ENCODE assay signal across 33 cellular contexts in the genomic region with DNA sequence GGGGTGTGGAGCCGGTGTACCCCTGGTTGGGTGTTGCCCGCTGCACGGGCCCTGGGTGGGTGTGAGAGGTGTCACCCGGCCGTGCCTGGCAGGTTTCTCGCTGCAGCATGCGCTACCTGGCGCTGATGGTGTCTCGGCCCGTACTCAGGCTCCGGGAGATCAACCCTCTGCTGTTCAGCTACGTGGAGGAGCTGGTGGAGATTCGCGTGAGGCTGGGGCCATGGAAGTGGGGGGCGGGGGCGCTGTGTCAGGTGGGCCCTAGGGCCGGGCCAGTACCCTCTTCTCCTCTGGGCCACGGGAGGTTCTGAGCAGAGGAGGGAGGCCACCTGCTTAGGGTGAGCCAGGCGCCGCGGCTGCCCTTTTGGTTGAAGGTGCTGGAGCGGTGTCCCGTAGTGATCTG. TPM values are rescaled to one million over a fixed set of nuclear protein-coding genes. Genes with fewer than 3 reads are reported as not detected.
"Had no signal": no experiment of that assay in that cellular context is flagged by ENCODE, and none has a peak within 500 bp of the region (broad histone marks: within the 10 kb centered on the region; RNA-seq: fewer than 3 reads in every experiment).

No MANE protein-coding gene starts in this region.

- H3K4me3 Mint-ChIP-seq: activated B cell treated with CpG ODN at 0.5 μM for 24 hours; activated CD4-positive, alpha-beta memory T cell treated with anti-CD3 and anti-CD28 coated beads for 36 hours; activated CD4-positive, alpha-beta T cell treated with anti-CD3 and anti-CD28 coated beads, Interleukin-2, amount 10 ng/mL, durations not matched to agents 24 days and 14 days; activated CD8-positive, alpha-beta memory T cell treated with anti-CD3 and anti-CD28 coated beads, Interleukin-2, amount 10 ng/mL, durations not matched to agents 7 days and 5 days; activated CD8-positive, alpha-beta T cell treated with anti-CD3 and anti-CD28 coated beads for 36 hours; activated naive CD4-positive, alpha-beta T cell treated with anti-CD3 and anti-CD28 coated beads, Interleukin-2, amount 10 ng/mL, durations not matched to agents 7 days and 5 days; activated naive CD4-positive, alpha-beta T cell treated with anti-CD3 and anti-CD28 coated beads, Interleukin-2, amount 50 U/mL, for 24 hours; activated naive CD8-positive, alpha-beta T cell; activated naive CD8-positive, alpha-beta T cell treated with anti-CD3 and anti-CD28 coated beads, Interleukin-2, amount 10 ng/mL, durations not matched to agents 7 days and 5 days; activated naive CD8-positive, alpha-beta T cell treated with anti-CD3 and anti-CD28 coated beads, Interleukin-2, amount 50 U/mL, for 24 hours; activated T-cell treated with anti-CD3 and anti-CD28 coated beads, Interleukin-2, amount 50 U/mL, for 24 hours; brain; T-helper 1 cell treated with Interleukin-12 subunit alpha and Interleukin-12 subunit beta and Interleukin-4 antibody, amounts not matched to agents 30 μg/mL and 1 μg/mL, for 36 hours; T-helper 2 cell treated with Interferon-gamma antibody and Interleukin-4, amounts not matched to agents 5 μg/mL and 100 μg/mL, for 36 hours had no signal

- H3K4me1 ChIP-seq: ascending aorta had no signal

- H3K36me3 Mint-ChIP-seq: activated naive CD8-positive, alpha-beta T cell had no signal

- H3K4me3 ChIP-seq: ascending aorta, cardiac muscle cell had no signal

- H3K27me3 ChIP-seq: ascending aorta, cardiac muscle cell had no signal

- H3K27ac ChIP-seq: ascending aorta, cardiac muscle cell, VCaP had no signal

- DNase-seq: activated B cell treated with CpG ODN at 0.5 μM for 24 hours; activated CD4-positive, alpha-beta memory T cell treated with anti-CD3 and anti-CD28 coated beads for 36 hours; activated CD4-positive, alpha-beta T cell treated with anti-CD3 and anti-CD28 coated beads for 4 hours; activated CD4-positive, alpha-beta T cell treated with anti-CD3 and anti-CD28 coated beads, Interleukin-2, amount 10 ng/mL, durations not matched to agents 24 days and 14 days; activated CD4-positive, alpha-beta T cell treated with anti-CD3 and anti-CD28 coated beads, Interleukin-2, amount 50 U/mL, for 1 hour; activated CD4-positive, alpha-beta T cell treated with anti-CD3 and anti-CD28 coated beads, Interleukin-2, amount 50 U/mL, for 4 hours; activated CD4-positive, CD25-positive, alpha-beta regulatory T cell treated with anti-CD3 and anti-CD28 coated beads, Interleukin-2, amount 50 U/mL, for 72 hours; activated CD8-positive, alpha-beta memory T cell treated with anti-CD3 and anti-CD28 coated beads, Interleukin-2, amount 10 ng/mL, durations not matched to agents 7 days and 5 days; activated CD8-positive, alpha-beta memory T cell treated with anti-CD3 and anti-CD28 coated beads, Interleukin-2, amount 50 U/mL, for 48 hours; activated CD8-positive, alpha-beta T cell treated with anti-CD3 and anti-CD28 coated beads for 36 hours; activated effector memory CD4-positive, alpha-beta T cell treated with Interleukin-2 at 50 U/mL for 16 hours; activated gamma-delta T cell; activated naive CD4-positive, alpha-beta T cell treated with anti-CD3 and anti-CD28 coated beads, Interleukin-2, amount 10 ng/mL, durations not matched to agents 7 days and 5 days; activated naive CD4-positive, alpha-beta T cell treated with Interleukin-2 at 50 U/mL for 16 hours; activated naive CD8-positive, alpha-beta T cell treated with anti-CD3 and anti-CD28 coated beads, Interleukin-2, amount 10 ng/mL, durations not matched to agents 7 days and 5 days; activated naive CD8-positive, alpha-beta T cell treated with anti-CD3 and anti-CD28 coated beads, Interleukin-2, amount 50 U/mL, for 24 hours; activated T-cell treated with anti-CD3 and anti-CD28 coated beads, Interleukin-2, amount 50 U/mL, for 24 hours; activated T-cell treated with anti-CD3 and anti-CD28 coated beads, Interleukin-2, amount 50 U/mL, for 48 hours; amygdala; anterior cingulate cortex; caudate nucleus; T-helper 1 cell; T-helper 2 cell; T-helper 9 cell had no signal

- ATAC-seq: activated CD8-positive, alpha-beta memory T cell treated with anti-CD3 and anti-CD28 coated beads, Interleukin-2, amount 10 ng/mL, durations not matched to agents 7 days and 5 days; activated CD8-positive, alpha-beta T cell treated with anti-CD3 and anti-CD28 coated beads for 36 hours; activated naive CD8-positive, alpha-beta T cell treated with anti-CD3 and anti-CD28 coated beads, Interleukin-2, amount 50 U/mL, for 24 hours had no signal

- H3K4me1 Mint-ChIP-seq: activated CD4-positive, alpha-beta T cell treated with anti-CD3 and anti-CD28 coated beads, Interleukin-2, amount 10 ng/mL, durations not matched to agents 24 days and 14 days; activated CD8-positive, alpha-beta memory T cell treated with anti-CD3 and anti-CD28 coated beads, Interleukin-2, amount 10 ng/mL, durations not matched to agents 7 days and 5 days; activated naive CD4-positive, alpha-beta T cell treated with anti-CD3 and anti-CD28 coated beads, Interleukin-2, amount 10 ng/mL, durations not matched to agents 7 days and 5 days; activated naive CD4-positive, alpha-beta T cell treated with anti-CD3 and anti-CD28 coated beads, Interleukin-2, amount 50 U/mL, for 24 hours; activated naive CD8-positive, alpha-beta T cell treated with anti-CD3 and anti-CD28 coated beads, Interleukin-2, amount 10 ng/mL, durations not matched to agents 7 days and 5 days; activated naive CD8-positive, alpha-beta T cell treated with anti-CD3 and anti-CD28 coated beads, Interleukin-2, amount 50 U/mL, for 24 hours; brain had no signal

- H3K27ac Mint-ChIP-seq: activated B cell treated with CpG ODN at 0.5 μM for 24 hours; activated CD4-positive, alpha-beta memory T cell treated with anti-CD3 and anti-CD28 coated beads for 36 hours; activated CD4-positive, alpha-beta T cell treated with anti-CD3 and anti-CD28 coated beads, Interleukin-2, amount 10 ng/mL, durations not matched to agents 24 days and 14 days; activated CD8-positive, alpha-beta memory T cell treated with anti-CD3 and anti-CD28 coated beads, Interleukin-2, amount 10 ng/mL, durations not matched to agents 7 days and 5 days; activated CD8-positive, alpha-beta T cell treated with anti-CD3 and anti-CD28 coated beads for 36 hours; activated naive CD4-positive, alpha-beta T cell treated with anti-CD3 and anti-CD28 coated beads, Interleukin-2, amount 10 ng/mL, durations not matched to agents 7 days and 5 days; activated naive CD4-positive, alpha-beta T cell treated with anti-CD3 and anti-CD28 coated beads, Interleukin-2, amount 50 U/mL, for 24 hours; activated naive CD8-positive, alpha-beta T cell; activated naive CD8-positive, alpha-beta T cell treated with anti-CD3 and anti-CD28 coated beads, Interleukin-2, amount 10 ng/mL, durations not matched to agents 7 days and 5 days; activated naive CD8-positive, alpha-beta T cell treated with anti-CD3 and anti-CD28 coated beads, Interleukin-2, amount 50 U/mL, for 24 hours; activated T-cell treated with anti-CD3 and anti-CD28 coated beads, Interleukin-2, amount 50 U/mL, for 24 hours; activated T-helper 2 cell treated with anti-CD3 and anti-CD28 coated beads, Interferon-gamma antibody, Interleukin-2, Interleukin-4, amounts not matched to agents 10 μg/mL and 5 μg/mL and 100 μg/mL, durations not matched to agents 14 hours and 24 hours and 36 hours; T-helper 1 cell treated with Interleukin-12 subunit alpha and Interleukin-12 subunit beta and Interleukin-4 antibody, amounts not matched to agents 30 μg/mL and 1 μg/mL, for 36 hours; T-helper 2 cell treated with Interferon-gamma antibody and Interleukin-4, amounts not matched to agents 5 μg/mL and 100 μg/mL, for 36 hours had no signal

- H3K27me3 Mint-ChIP-seq: activated B cell treated with CpG ODN at 0.5 μM for 24 hours; activated CD4-positive, alpha-beta memory T cell treated with anti-CD3 and anti-CD28 coated beads for 36 hours; activated CD4-positive, alpha-beta T cell treated with anti-CD3 and anti-CD28 coated beads, Interleukin-2, amount 10 ng/mL, durations not matched to agents 24 days and 14 days; activated CD8-positive, alpha-beta memory T cell treated with anti-CD3 and anti-CD28 coated beads, Interleukin-2, amount 10 ng/mL, durations not matched to agents 7 days and 5 days; activated CD8-positive, alpha-beta T cell treated with anti-CD3 and anti-CD28 coated beads for 36 hours; activated naive CD4-positive, alpha-beta T cell treated with anti-CD3 and anti-CD28 coated beads, Interleukin-2, amount 10 ng/mL, durations not matched to agents 7 days and 5 days; activated naive CD4-positive, alpha-beta T cell treated with anti-CD3 and anti-CD28 coated beads, Interleukin-2, amount 50 U/mL, for 24 hours; activated naive CD8-positive, alpha-beta T cell; activated naive CD8-positive, alpha-beta T cell treated with anti-CD3 and anti-CD28 coated beads, Interleukin-2, amount 10 ng/mL, durations not matched to agents 7 days and 5 days; activated naive CD8-positive, alpha-beta T cell treated with anti-CD3 and anti-CD28 coated beads, Interleukin-2, amount 50 U/mL, for 24 hours; activated T-cell treated with anti-CD3 and anti-CD28 coated beads, Interleukin-2, amount 50 U/mL, for 24 hours; brain had no signal

- H3K9me3 Mint-ChIP-seq: activated B cell treated with CpG ODN at 0.5 μM for 24 hours; activated CD4-positive, alpha-beta memory T cell treated with anti-CD3 and anti-CD28 coated beads for 36 hours; activated CD4-positive, alpha-beta T cell treated with anti-CD3 and anti-CD28 coated beads, Interleukin-2, amount 10 ng/mL, durations not matched to agents 24 days and 14 days; activated CD8-positive, alpha-beta T cell treated with anti-CD3 and anti-CD28 coated beads for 36 hours; activated naive CD4-positive, alpha-beta T cell treated with anti-CD3 and anti-CD28 coated beads, Interleukin-2, amount 10 ng/mL, durations not matched to agents 7 days and 5 days; activated naive CD4-positive, alpha-beta T cell treated with anti-CD3 and anti-CD28 coated beads, Interleukin-2, amount 50 U/mL, for 24 hours; activated naive CD8-positive, alpha-beta T cell treated with anti-CD3 and anti-CD28 coated beads, Interleukin-2, amount 10 ng/mL, durations not matched to agents 7 days and 5 days; activated naive CD8-positive, alpha-beta T cell treated with anti-CD3 and anti-CD28 coated beads, Interleukin-2, amount 50 U/mL, for 24 hours; activated T-cell treated with anti-CD3 and anti-CD28 coated beads, Interleukin-2, amount 50 U/mL, for 24 hours; activated T-helper 2 cell treated with anti-CD3 and anti-CD28 coated beads, Interferon-gamma antibody, Interleukin-2, Interleukin-4, amounts not matched to agents 10 μg/mL and 5 μg/mL and 100 μg/mL, durations not matched to agents 14 hours and 24 hours and 36 hours; brain; T-helper 1 cell treated with Interleukin-12 subunit alpha and Interleukin-12 subunit beta and Interleukin-4 antibody, amounts not matched to agents 30 μg/mL and 1 μg/mL, for 36 hours; T-helper 2 cell treated with Interferon-gamma antibody and Interleukin-4, amounts not matched to agents 5 μg/mL and 100 μg/mL, for 36 hours had no signal

- H3K9me3 ChIP-seq: ascending aorta had no signal

RNA-seq across cellular contexts. Expression of gene DBNDD1, which starts 57.3 kb away (rescaled TPM):
- total RNA-seq: activated CD4-positive, alpha-beta T cell treated with anti-CD3 and anti-CD28 coated beads, Interleukin-2, amount 10 ng/mL, durations not matched to agents 24 days and 14 days; activated CD8-positive, alpha-beta memory T cell treated with anti-CD3 and anti-CD28 coated beads, Interleukin-2, amount 10 ng/mL, durations not matched to agents 7 days and 5 days had no signal
